8 cellular contexts compared by ENCODE assay signal in genomic region chr20:49814057-49814675, GRCh38. TPM values are rescaled to one million over a fixed set of nuclear protein-coding genes. Genes with fewer than 3 reads are reported as not detected.
A peak's percentile ranks its signal among the peaks of the same experiment; 100 is the strongest.
DNase-seq lines count a peak whose midpoint lies in the region; ATAC-seq and TF ChIP-seq lines count a peak whose summit lies in the region.

No MANE protein-coding gene starts in this region.

- POLR2A ChIA-PET in activated CD4-positive, alpha-beta memory T cell treated with anti-CD3 and anti-CD28 coated beads, Interleukin-2, amount 10 ng/mL, durations not matched to agents 7 days and 5 days (lab: Charles Lee), result interaction anchor here (1.0 to 4.6 kb wide), 9 partner anchors 8 to 219 kb away, joined by 3 to 33 read pairs (median 7); partner anchors contain the start of genes B4GALT5 and RNF114

- peak overlapping the region in 4 of 10 donors; percentile 75 to 91 (median 82) for H3K4me3 ChIP-seq in heart right ventricle
- peak overlapping the region in 1 of 2 donors; percentile 82 for H3K4me3 ChIP-seq in left lung
- H3K4me3 ChIP-seq in urinary bladder (ENCODE audit: low read depth, low read length), result no peak overlapping the region
- H3K4me3 ChIP-seq in tibial nerve, result peak overlapping the region in 1 of 4 donors; percentile 92

- H3K27me3 Mint-ChIP-seq in activated CD4-positive, alpha-beta memory T cell treated with anti-CD3 and anti-CD28 coated beads, Interleukin-2, amount 10 ng/mL, durations not matched to agents 7 days and 5 days, result no peaks in the 10 kb centered on the region

- intact Hi-C loops in heart right ventricle (cut with DNase I) (loop anchor here in 6 of 10 donors (5.0 to 10.0 kb wide), 2 partner anchors 102 to 199 kb away; partner anchors contain the start of gene B4GALT5 (in 3 of the 6)), Right ventricle myocardium superior (cut with DNase I) (no loop called here), left lung (cut with DNase I) (no loop called here)

- peak overlapping the region in 9 of 10 donors; percentile 88 to 98 (median 96) for H3K27ac ChIP-seq in heart right ventricle
- peak overlapping the region; percentile 93 to 95 for H3K27ac ChIP-seq in left lung
- peak overlapping the region; percentile 40 for H3K27ac ChIP-seq in urinary bladder (ENCODE audit: low read depth)
- peak overlapping the region in 2 of 4 donors; percentile 89 to 96 for H3K27ac ChIP-seq in tibial nerve

- peaks cover 53% of the 10 kb centered on the region for H3K4me1 Mint-ChIP-seq in activated CD4-positive, alpha-beta memory T cell treated with anti-CD3 and anti-CD28 coated beads, Interleukin-2, amount 10 ng/mL, durations not matched to agents 7 days and 5 days

- no peaks in the 10 kb centered on the region for H3K27me3 ChIP-seq in heart right ventricle
- H3K27me3 ChIP-seq in left lung, result no peaks in the 10 kb centered on the region
- H3K27me3 ChIP-seq in tibial nerve, result no peaks in the 10 kb centered on the region

- ATAC-seq in heart right ventricle, result no peak
- ATAC-seq in Right ventricle myocardium superior (ENCODE audit: poor library complexity), result no peak
- ATAC-seq in left lung, result no peak

- H3K36me3 Mint-ChIP-seq in activated CD4-positive, alpha-beta memory T cell treated with anti-CD3 and anti-CD28 coated beads, Interleukin-2, amount 10 ng/mL, durations not matched to agents 7 days and 5 days (ENCODE audit: low read depth), result peaks cover 53% of the 10 kb centered on the region

- no peak for TF ChIP-seq POLR2A in tibial nerve (IDR thresholded peaks at IDR 0.05)

- TF ChIP-seq CTCF in heart right ventricle (IDR thresholded peaks at IDR 0.05), result no peak
- TF ChIP-seq CTCF in left lung (IDR thresholded peaks at IDR 0.05), result no peak
- TF ChIP-seq CTCF in tibial nerve (IDR thresholded peaks at IDR 0.05), result no peak

- peaks cover 0 to 38% (median 18%) of the 10 kb centered on the region in 9 donors for H3K4me1 ChIP-seq in heart right ventricle
- H3K4me1 ChIP-seq in left lung, result peaks cover 12 to 63% of the 10 kb centered on the region in 2 donors
- peaks cover 2% of the 10 kb centered on the region for H3K4me1 ChIP-seq in urinary bladder (ENCODE audit: insufficient read depth)
- H3K4me1 ChIP-seq in tibial nerve, result peaks cover 0 to 24% (median 9%) of the 10 kb centered on the region in 4 donors

- no peaks in the 10 kb centered on the region for H3K9me3 ChIP-seq in heart right ventricle
- no peaks in the 10 kb centered on the region for H3K9me3 ChIP-seq in left lung
- H3K9me3 ChIP-seq in tibial nerve, result no peaks in the 10 kb centered on the region

- CTCF ChIA-PET in activated CD4-positive, alpha-beta memory T cell treated with anti-CD3 and anti-CD28 coated beads, Interleukin-2, amount 10 ng/mL, durations not matched to agents 7 days and 5 days (lab: Charles Lee), result interaction anchor here (0.8 to 1.3 kb wide), 2 partner anchors 40 to 206 kb away, joined by 3 to 4 read pairs; no protein-coding TSS in a partner anchor

- peaks cover 0 to 45% (median 18%) of the 10 kb centered on the region in 9 donors for H3K36me3 ChIP-seq in heart right ventricle
- H3K36me3 ChIP-seq in left lung, result peaks cover 0 to 34% of the 10 kb centered on the region in 2 donors
- H3K36me3 ChIP-seq in urinary bladder (ENCODE audit: insufficient read depth), result peaks cover 5% of the 10 kb centered on the region
- H3K36me3 ChIP-seq in tibial nerve, result peaks cover 0 to 42% (median 0%) of the 10 kb centered on the region in 3 donors

- no peaks in the 10 kb centered on the region for H3K9me3 Mint-ChIP-seq in activated CD4-positive, alpha-beta memory T cell treated with anti-CD3 and anti-CD28 coated beads, Interleukin-2, amount 10 ng/mL, durations not matched to agents 7 days and 5 days

- H3K4me3 Mint-ChIP-seq in activated CD4-positive, alpha-beta memory T cell treated with anti-CD3 and anti-CD28 coated beads, Interleukin-2, amount 10 ng/mL, durations not matched to agents 7 days and 5 days, result peak overlapping the region; percentile 94

- DNase-seq in heart right ventricle (no peak), Right ventricle myocardium superior (no peak), left lung (no peak), CD1c-positive myeloid dendritic cell (ENCODE audit: extremely low spot score) (no peak), tibial nerve (ENCODE audit: low spot score in 2 of 2) (no peak), NCI-H146 treated with DMSO at 0.1 percent for 48 hours (lab: John Stamatoyannopoulos, UW; ENCODE audit: unreplicated experiment) (no peak)
- DNase-seq in activated CD4-positive, alpha-beta memory T cell treated with anti-CD3 and anti-CD28 coated beads, Interleukin-2, amount 10 ng/mL, durations not matched to agents 7 days and 5 days, result no peak

- 68 to 71% methylated on average over 5 of the region's 5 CpGs for WGBS in heart right ventricle, 2 donors
- WGBS in urinary bladder, result 64% methylated on average over 5 of the region's 5 CpGs
- WGBS in tibial nerve, 2 donors, result 67 to 68% methylated on average over 5 of the region's 5 CpGs

- peak overlapping the region; percentile 91 for H3K27ac Mint-ChIP-seq in activated CD4-positive, alpha-beta memory T cell treated with anti-CD3 and anti-CD28 coated beads, Interleukin-2, amount 10 ng/mL, durations not matched to agents 7 days and 5 days

- no peak for TF ChIP-seq EP300 in tibial nerve (IDR thresholded peaks at IDR 0.05)

RNA-seq across cellular contexts. Expression of gene SLC9A8, which starts 1.5 kb away (rescaled TPM):
- total RNA-seq in heart right ventricle, result 1 to 10 TPM; 5.5 to 8.7 (median 6.9) TPM
- polyA plus RNA-seq in heart right ventricle, result 1 to 10 TPM; 3.3 to 7.4 TPM
- total RNA-seq in Right ventricle myocardium superior, result 5.1 TPM
- total RNA-seq in activated CD4-positive, alpha-beta memory T cell treated with anti-CD3 and anti-CD28 coated beads, Interleukin-2, amount 10 ng/mL, durations not matched to agents 7 days and 5 days, result 10 to 100 TPM; 18.0 to 21.0 TPM
- 10 to 100 TPM in 1 of 2 donors, 1 to 10 TPM in 1; 8.4 to 16.7 TPM for total RNA-seq in left lung
- total RNA-seq in urinary bladder, result 7.6 TPM
- 9.7 TPM for polyA plus RNA-seq in urinary bladder
- total RNA-seq in tibial nerve, result 10 to 100 TPM in 3 of 4 donors, 1 to 10 TPM in 1; 8.2 to 17.3 (median 12.1) TPM

Comparison
In these comparisons a context has a peak if more than half of its experiments do, and no peak if none do; other contexts are left out.
1. intact Hi-C loops: an anchor here in heart right ventricle (5.0 to 10.0 kb wide); none called in Right ventricle myocardium superior and left lung.